In genomic region chr12:68808388-68809189, GRCh38 we compare ENCODE assay signal across 1 cellular context.
TF ChIP-seq lines count a peak whose summit lies in the region.

No MANE protein-coding gene starts in this region.

TF ChIP-seq in WTC11, 78 proteins besides CTCF, POLR2A, EP300 and RAD21 (continued from another document):
- TF ChIP-seq HMGXB4 (CRISPR knock-in tag; IDR thresholded peaks at IDR 0.05) = no peak; the same call in 1 of the 2 replicates
- TF ChIP-seq, protein P1, sequence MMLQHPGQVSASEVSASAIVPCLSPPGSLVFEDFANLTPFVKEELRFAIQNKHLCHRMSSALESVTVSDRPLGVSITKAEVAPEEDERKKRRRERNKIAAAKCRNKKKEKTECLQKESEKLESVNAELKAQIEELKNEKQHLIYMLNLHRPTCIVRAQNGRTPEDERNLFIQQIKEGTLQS (CRISPR knock-in tag; conservative IDR thresholded peaks at IDR 0.05) = no peak
- TF ChIP-seq, protein P2, sequence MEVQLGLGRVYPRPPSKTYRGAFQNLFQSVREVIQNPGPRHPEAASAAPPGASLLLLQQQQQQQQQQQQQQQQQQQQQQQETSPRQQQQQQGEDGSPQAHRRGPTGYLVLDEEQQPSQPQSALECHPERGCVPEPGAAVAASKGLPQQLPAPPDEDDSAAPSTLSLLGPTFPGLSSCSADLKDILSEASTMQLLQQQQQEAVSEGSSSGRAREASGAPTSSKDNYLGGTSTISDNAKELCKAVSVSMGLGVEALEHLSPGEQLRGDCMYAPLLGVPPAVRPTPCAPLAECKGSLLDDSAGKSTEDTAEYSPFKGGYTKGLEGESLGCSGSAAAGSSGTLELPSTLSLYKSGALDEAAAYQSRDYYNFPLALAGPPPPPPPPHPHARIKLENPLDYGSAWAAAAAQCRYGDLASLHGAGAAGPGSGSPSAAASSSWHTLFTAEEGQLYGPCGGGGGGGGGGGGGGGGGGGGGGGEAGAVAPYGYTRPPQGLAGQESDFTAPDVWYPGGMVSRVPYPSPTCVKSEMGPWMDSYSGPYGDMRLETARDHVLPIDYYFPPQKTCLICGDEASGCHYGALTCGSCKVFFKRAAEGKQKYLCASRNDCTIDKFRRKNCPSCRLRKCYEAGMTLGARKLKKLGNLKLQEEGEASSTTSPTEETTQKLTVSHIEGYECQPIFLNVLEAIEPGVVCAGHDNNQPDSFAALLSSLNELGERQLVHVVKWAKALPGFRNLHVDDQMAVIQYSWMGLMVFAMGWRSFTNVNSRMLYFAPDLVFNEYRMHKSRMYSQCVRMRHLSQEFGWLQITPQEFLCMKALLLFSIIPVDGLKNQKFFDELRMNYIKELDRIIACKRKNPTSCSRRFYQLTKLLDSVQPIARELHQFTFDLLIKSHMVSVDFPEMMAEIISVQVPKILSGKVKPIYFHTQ (CRISPR knock-in tag; IDR thresholded peaks at IDR 0.05) = no peak
